9 cellular contexts compared by ENCODE assay signal in the genomic region with DNA sequence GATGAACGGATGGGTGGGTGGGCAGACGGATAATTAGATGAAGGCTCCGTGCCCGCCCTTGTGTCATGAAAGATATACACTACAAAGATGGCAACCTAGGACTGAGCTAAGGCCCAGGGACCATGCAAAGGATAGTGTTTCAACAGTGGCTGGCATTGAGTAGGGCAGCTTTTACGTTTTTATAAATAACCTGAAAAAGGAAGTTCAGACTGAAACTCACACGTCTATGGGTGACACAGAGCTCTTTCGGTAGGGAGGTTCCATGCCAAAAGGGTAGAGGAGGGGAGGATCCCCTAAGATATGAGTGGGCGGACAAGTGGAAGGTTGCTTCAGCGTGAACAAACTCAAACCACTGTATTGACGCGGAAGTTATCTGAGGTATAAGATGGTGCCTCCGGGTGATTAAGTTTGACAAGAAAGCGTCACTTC.
DNase-seq lines count a peak whose midpoint lies in the region; ATAC-seq and TF ChIP-seq lines count a peak whose summit lies in the region.
"Had no signal": no experiment of that assay in that cellular context is flagged by ENCODE, and none has a peak within 500 bp of the region (broad histone marks: within the 10 kb centered on the region; RNA-seq: fewer than 3 reads in every experiment).

No MANE protein-coding gene starts in this region.

- H3K4me1 Mint-ChIP-seq in endodermal cell = peaks cover 23% of the 10 kb centered on the region

- H3K79me2 ChIP-seq in OCI-LY3 (ENCODE audit: low read length) = no peaks in the 10 kb centered on the region

- H3K36me3 ChIP-seq in OCI-LY3 (replicated peaks; ENCODE audit: low read depth, low read length) = no peaks in the 10 kb centered on the region
- no peaks in the 10 kb centered on the region for H3K36me3 ChIP-seq in endodermal cell (ENCODE audit: control insufficient read depth, insufficient read depth, low read length)
- H3K36me3 ChIP-seq: cardiac muscle cell had no signal

- H3K9me3 ChIP-seq in OCI-LY3 (ENCODE audit: insufficient read depth, low read length) (no peaks in the 10 kb centered on the region), endodermal cell (ENCODE audit: control insufficient read depth, low read length) (no peaks in the 10 kb centered on the region)

- H3K9me3 Mint-ChIP-seq in endodermal cell = no peaks in the 10 kb centered on the region

- H3K4me3 ChIP-seq in OCI-LY3 (ENCODE audit: low read length) = peak overlapping the region; percentile 52
- no peak overlapping the region for H3K4me3 ChIP-seq in foreskin fibroblast (ENCODE audit: low read depth in 1 of 2, low read length in 2 of 2)
- no peak overlapping the region for H3K4me3 ChIP-seq in endodermal cell (ENCODE audit: low read length)
- H3K4me3 ChIP-seq: cardiac muscle cell had no signal

- H2AFZ ChIP-seq in OCI-LY3 (ENCODE audit: low read depth, low read length) = peak overlapping the region; percentile 78

- H3K27ac ChIP-seq in OCI-LY3 (ENCODE audit: low read length) (peak overlapping the region; percentile 75), endodermal cell (ENCODE audit: low read depth, low read length) (no peak overlapping the region)
- H3K27ac ChIP-seq: cardiac muscle cell had no signal

- no peaks in the 10 kb centered on the region for H3K36me3 Mint-ChIP-seq in endodermal cell (ENCODE audit: low read depth)

- H3K4me1 ChIP-seq in OCI-LY3 (ENCODE audit: low read length) (peaks cover 60% of the 10 kb centered on the region), endodermal cell (ENCODE audit: control insufficient read depth, insufficient read depth, low read length) (peaks cover 3% of the 10 kb centered on the region)

- H3K9ac ChIP-seq in OCI-LY3 (ENCODE audit: low read length) (peak overlapping the region; percentile 41; the same call in 1 of the 2 replicates), endodermal cell (ENCODE audit: extremely low read depth, low read length, poor library complexity, severe bottlenecking) (no peak overlapping the region)

- no peak overlapping the region for H3K4me3 Mint-ChIP-seq in endodermal cell

- DNase-seq in amniotic epithelial cell (ENCODE audit: low read depth) = peak; percentile 33
- no peak for DNase-seq in foreskin fibroblast
- no peak for DNase-seq in dedifferentiated amniotic fluid mesenchymal stem cell (ENCODE audit: extremely low spot score)
- DNase-seq in ureter (ENCODE audit: low spot score) = no peak
- no peak for DNase-seq in endodermal cell

- no peaks in the 10 kb centered on the region for H4K20me1 ChIP-seq in OCI-LY3 (ENCODE audit: insufficient read depth, low read length)

- H3K27me3 Mint-ChIP-seq in endodermal cell (ENCODE audit: insufficient read depth) = no peaks in the 10 kb centered on the region

- H3K27ac Mint-ChIP-seq in endodermal cell = no peak overlapping the region

- H3K27me3 ChIP-seq in OCI-LY3 (ENCODE audit: low read depth, low read length) (peaks cover 9% of the 10 kb centered on the region), endodermal cell (ENCODE audit: control insufficient read depth, insufficient read depth, low read length, poor library complexity, severe bottlenecking) (no peaks in the 10 kb centered on the region)
- H3K27me3 ChIP-seq: cardiac muscle cell had no signal

- 93 to 99% methylated on average over 8 to 12 of the region's 13 CpGs for WGBS in endodermal cell (ENCODE audit: insufficient coverage in 1 of 2, insufficient read length in 1 of 2), 2 experiments

- H3K4me2 ChIP-seq in OCI-LY3 (ENCODE audit: low read length) = peak overlapping the region; percentile 71

- no peak for TF ChIP-seq CTCF in OCI-LY3 (IDR thresholded peaks at IDR 0.05; ENCODE audit: low read depth, low read length)
- TF ChIP-seq CTCF in foreskin fibroblast (IDR thresholded peaks at IDR 0.05; ENCODE audit: low read depth, low read length) = no peak
- no peak for TF ChIP-seq CTCF in endodermal cell (conservative IDR thresholded peaks at IDR 0.05)

- ATAC-seq in GM18511 (IDR thresholded peaks at IDR 0.05; ENCODE audit: unreplicated experiment) = peak; percentile 81
- peak; percentile 72 for ATAC-seq in HG02763 (IDR thresholded peaks at IDR 0.05; ENCODE audit: unreplicated experiment)
